In genomic region chr22:37500745-37501144, GRCh38 we compare ENCODE assay signal across 16 cellular contexts. TPM values are rescaled to one million over a fixed set of nuclear protein-coding genes. Genes with fewer than 3 reads are reported as not detected.
A peak's percentile ranks its signal among the peaks of the same experiment; 100 is the strongest.
DNase-seq lines count a peak whose midpoint lies in the region; ATAC-seq and TF ChIP-seq lines count a peak whose summit lies in the region.
"Had no signal": no experiment of that assay in that cellular context is flagged by ENCODE, and none has a peak within 500 bp of the region (broad histone marks: within the 10 kb centered on the region; RNA-seq: fewer than 3 reads in every experiment).

No MANE protein-coding gene starts in this region.

- H2BK5ac ChIP-seq in neuronal stem cell (ENCODE audit: low read length): peak overlapping the region; percentile 79

- TF ChIP-seq CTCF in 22Rv1 (IDR thresholded peaks at IDR 0.05) (no peak), Peyer's patch (IDR thresholded peaks at IDR 0.05) (no peak), esophagus squamous epithelium (IDR thresholded peaks at IDR 0.05) (no peak), SK-N-SH (IDR thresholded peaks at IDR 0.05) (no peak), upper lobe of right lung (IDR thresholded peaks at IDR 0.05) (no peak)

- H4K8ac ChIP-seq in neuronal stem cell (ENCODE audit: low read depth, low read length): no peak overlapping the region

- H3K4me2 ChIP-seq in neuronal stem cell (ENCODE audit: insufficient read depth, low read length, poor library complexity, severe bottlenecking) (no peak overlapping the region), SK-N-SH (no peak overlapping the region)

- no peaks in the 10 kb centered on the region for H4K20me1 ChIP-seq in SK-N-SH (ENCODE audit: insufficient read depth)

- H3K9me2 ChIP-seq in SK-N-SH: no peaks in the 10 kb centered on the region

- no peak overlapping the region for H2AFZ ChIP-seq in neuronal stem cell (ENCODE audit: low read length)
- no peak overlapping the region for H2AFZ ChIP-seq in SK-N-SH (ENCODE audit: low read depth)

- H3K18ac ChIP-seq in neuronal stem cell (ENCODE audit: low read length): no peak overlapping the region

- H3K36me3 ChIP-seq in Peyer's patch: peaks cover 0 to 40% (median 0%) of the 10 kb centered on the region in 3 donors
- peaks cover 0 to 65% (median 0%) of the 10 kb centered on the region in 3 donors for H3K36me3 ChIP-seq in esophagus squamous epithelium
- peaks cover 2 to 53% of the 10 kb centered on the region in 2 donors for H3K36me3 ChIP-seq in neuronal stem cell (replicated peaks in 1 of 2; ENCODE audit: control insufficient read depth in 2 of 2, insufficient read depth in 2 of 2, low read length in 2 of 2)
- H3K36me3 ChIP-seq in SK-N-SH (replicated peaks in 1 of 2; ENCODE audit: control insufficient read depth in 1 of 2, insufficient read depth in 2 of 2, low read length in 1 of 2): peaks cover 0 to 3% of the 10 kb centered on the region in 2 experiments
- no peaks in the 10 kb centered on the region for H3K36me3 ChIP-seq in upper lobe of right lung

- H3K9ac ChIP-seq in neuronal stem cell (ENCODE audit: low read depth, low read length, poor library complexity) (no peak overlapping the region), SK-N-SH (no peak overlapping the region)

- no peak overlapping the region for H3K4ac ChIP-seq in neuronal stem cell (ENCODE audit: low read length)

- peak overlapping the region; percentile 76 for H2BK15ac ChIP-seq in neuronal stem cell (ENCODE audit: low read length)

- no peak overlapping the region for H3K23ac ChIP-seq in neuronal stem cell (ENCODE audit: low read depth, low read length, poor library complexity)

- H4K91ac ChIP-seq in neuronal stem cell (ENCODE audit: low read depth, low read length, poor library complexity): no peak overlapping the region

- peaks cover 21% of the 10 kb centered on the region for H3F3A ChIP-seq in SK-N-SH (replicated peaks; ENCODE audit: insufficient read depth)

- peak overlapping the region in 1 of 4 donors; percentile 38 for H3K4me3 ChIP-seq in Peyer's patch
- H3K4me3 ChIP-seq in esophagus squamous epithelium: no peak overlapping the region
- H3K4me3 ChIP-seq in neuronal stem cell (ENCODE audit: low read length in 2 of 2): no peak overlapping the region
- no peak overlapping the region for H3K4me3 ChIP-seq in SK-N-SH (ENCODE audit: low read depth in 2 of 2, low read length in 1 of 2)
- no peak overlapping the region for H3K4me3 ChIP-seq in upper lobe of right lung

- CTCF ChIA-PET in SK-N-SH (lab: Yijun Ruan, JAX): interaction anchor here (1.5 to 6.0 kb wide), 5 partner anchors 8 to 184 kb away, joined by 3 to 35 read pairs (median 7); no protein-coding TSS in a partner anchor

- H3K79me1 ChIP-seq in neuronal stem cell (ENCODE audit: low read depth, low read length): no peaks in the 10 kb centered on the region

- no peak for TF ChIP-seq RAD21 in SK-N-SH (IDR thresholded peaks at IDR 0.05; ENCODE audit: low read length)

- no peak for ATAC-seq in GM21447 (IDR thresholded peaks at IDR 0.05; ENCODE audit: unreplicated experiment)
- no peak for ATAC-seq in GM18502 (IDR thresholded peaks at IDR 0.05; ENCODE audit: poor library complexity, unreplicated experiment)
- no peak for ATAC-seq in upper lobe of right lung

- H2BK120ac ChIP-seq in neuronal stem cell (ENCODE audit: low read depth, low read length): no peak overlapping the region

- POLR2A ChIA-PET in SK-N-SH (lab: Yijun Ruan, JAX): no interaction called here

- 75 to 84% methylated on average over 8 to 9 of the region's 9 CpGs for WGBS in esophagus squamous epithelium, 2 donors
- no CpG with 5 or more reads among the region's 9 CpGs for WGBS in neuronal stem cell (ENCODE audit: extremely low coverage in 2 of 2, insufficient read length in 2 of 2, insufficient replicate concordance in 1 of 2), 2 donors
- WGBS in SK-N-SH (ENCODE audit: low lambda C conversion rate): 90% methylated on average over 9 of the region's 9 CpGs

- TF ChIP-seq POLR2A in Peyer's patch (IDR thresholded peaks at IDR 0.05) (no peak), esophagus squamous epithelium (IDR thresholded peaks at IDR 0.05) (no peak)

- DNase-seq in Peyer's patch (no peak), esophagus squamous epithelium (lab: John Stamatoyannopoulos, UW) (no peak), neuronal stem cell (ENCODE audit: low spot score) (no peak), SK-N-SH (no peak), upper lobe of right lung (no peak)
- DNase-seq: activated CD4-positive, alpha-beta T cell treated with anti-CD3 and anti-CD28 coated beads, Interleukin-2, amount 50 U/mL, for 4 hours; activated naive CD4-positive, alpha-beta T cell treated with anti-CD3 and anti-CD28 coated beads, Interleukin-2, amount 10 ng/mL, durations not matched to agents 7 days and 5 days; activated T-cell treated with anti-CD3 and anti-CD28 coated beads for 4 hours; CD8-positive, alpha-beta memory T cell; DND-41; erythroblast; NCI-H1436 treated with DMSO at 0.1 percent for 48 hours had no signal

- H3K14ac ChIP-seq in neuronal stem cell (ENCODE audit: low read length): no peak overlapping the region

- H3K27ac ChIP-seq in 22Rv1: peak overlapping the region; percentile 94
- H3K27ac ChIP-seq in Peyer's patch: peak overlapping the region in 3 of 4 donors; percentile 74 to 97 (median 96)
- H3K27ac ChIP-seq in esophagus squamous epithelium: peak overlapping the region in 3 of 4 donors; percentile 30 to 71 (median 71)
- H3K27ac ChIP-seq in neuronal stem cell (replicated peaks; ENCODE audit: low read length): no peak overlapping the region
- H3K27ac ChIP-seq in SK-N-SH (ENCODE audit: low read depth in 2 of 2, low read length in 1 of 2): no peak overlapping the region; a peak in 1 of 4 replicates
- no peak overlapping the region for H3K27ac ChIP-seq in upper lobe of right lung

- H3K27me3 ChIP-seq in Peyer's patch (no peaks in the 10 kb centered on the region), esophagus squamous epithelium (peaks cover 0 to 4% (median 0%) of the 10 kb centered on the region in 4 donors), neuronal stem cell (ENCODE audit: control insufficient read depth in 3 of 3, insufficient read depth in 3 of 3, low read depth in 1 of 3, low read length in 3 of 3) (no peaks in the 10 kb centered on the region), SK-N-SH (ENCODE audit: insufficient read depth) (no peaks in the 10 kb centered on the region), upper lobe of right lung (no peaks in the 10 kb centered on the region)

- H3K9me3 ChIP-seq in Peyer's patch (no peaks in the 10 kb centered on the region), esophagus squamous epithelium (no peaks in the 10 kb centered on the region), neuronal stem cell (replicated peaks in 1 of 2; ENCODE audit: control insufficient read depth in 2 of 2, insufficient read depth in 1 of 2, low read depth in 1 of 2, low read length in 2 of 2) (peaks cover 0 to 2% of the 10 kb centered on the region in 2 donors), SK-N-SH (no peaks in the 10 kb centered on the region), upper lobe of right lung (no peaks in the 10 kb centered on the region)

- no peaks in the 10 kb centered on the region for H3K79me2 ChIP-seq in SK-N-SH (ENCODE audit: insufficient read depth)

- intact Hi-C loops in esophagus squamous epithelium (cut with DNase I): no loop called here
- intact Hi-C loops in upper lobe of right lung (cut with DNase I): no loop called here

- peak overlapping the region; percentile 65 for H2BK12ac ChIP-seq in neuronal stem cell (ENCODE audit: low read length)

- peak overlapping the region; percentile 47 for H2AK5ac ChIP-seq in neuronal stem cell (ENCODE audit: low read depth, low read length)

- no peak for TF ChIP-seq EP300 in SK-N-SH (IDR thresholded peaks at IDR 0.05; ENCODE audit: borderline replicate concordance in 1 of 2, low read depth in 1 of 2, low read length in 1 of 2)

- peaks cover 0 to 71% (median 7%) of the 10 kb centered on the region in 4 donors for H3K4me1 ChIP-seq in Peyer's patch
- peaks cover 0 to 61% (median 10%) of the 10 kb centered on the region in 3 donors for H3K4me1 ChIP-seq in esophagus squamous epithelium
- peaks cover 15 to 16% of the 10 kb centered on the region in 2 donors for H3K4me1 ChIP-seq in neuronal stem cell (ENCODE audit: control insufficient read depth in 2 of 2, insufficient read depth in 1 of 2, low read depth in 1 of 2, low read length in 2 of 2)
- H3K4me1 ChIP-seq in SK-N-SH (ENCODE audit: control insufficient read depth in 1 of 2, insufficient read depth in 2 of 2, low read depth in 1 of 2, low read length in 1 of 2): peaks cover 16 to 53% of the 10 kb centered on the region in 2 experiments
- H3K4me1 ChIP-seq in upper lobe of right lung: peaks cover 43% of the 10 kb centered on the region

TF ChIP-seq in SK-N-SH, 30 proteins besides CTCF, POLR2A, EP300 and RAD21 (continues in another document):
- TF ChIP-seq SIN3A (IDR thresholded peaks at IDR 0.05; ENCODE audit: borderline replicate concordance, low read depth, low read length) (no peak), NFIC (IDR thresholded peaks at IDR 0.05; ENCODE audit: borderline replicate concordance) (no peak), CHD2 (IDR thresholded peaks at IDR 0.05; ENCODE audit: low read length, partially characterized antibody) (no peak), ELF1 (IDR thresholded peaks at IDR 0.05) (no peak), YY1 (IDR thresholded peaks at IDR 0.05; ENCODE audit: low read depth) (no peak), TCF12 (IDR thresholded peaks at IDR 0.05) (no peak), FOXM1 (IDR thresholded peaks at IDR 0.05; ENCODE audit: low read depth) (no peak)

RNA-seq across cellular contexts. Expression of gene MFNG, which starts 14.6 kb away (rescaled TPM):
- total RNA-seq in Peyer's patch (10 to 100 TPM; 12.4 to 47.0 (median 26.5) TPM), esophagus squamous epithelium (10 to 100 TPM in 1 of 4 donors, 1 to 10 TPM in 3; 3.8 to 10.3 (median 7.9) TPM), upper lobe of right lung (53.5 TPM)
- polyA plus RNA-seq in neuronal stem cell (2013, experiment 1 of 2): 10.5 TPM
- 8.0 TPM for polyA plus RNA-seq in neuronal stem cell (2013, experiment 2 of 2)
- 0.18 and 0.34 TPM in 2 replicates for polyA plus RNA-seq in SK-N-SH (2012; rRNA removed)
- polyA plus RNA-seq in SK-N-SH (2012; cell fraction: cytosol; rRNA removed): 0.13 and 0.14 TPM in 2 replicates
- 1.4 and 2.6 TPM in 2 replicates for polyA plus RNA-seq in SK-N-SH (2012; cell fraction: nucleus; rRNA removed)
- total RNA-seq: RPMI7951 had no signal

RNA-seq across cellular contexts. Expression of gene CARD10, which starts 18.5 kb away (rescaled TPM):
- total RNA-seq in Peyer's patch (100 to 1,000 TPM in 3 of 4 donors, 10 to 100 TPM in 1; 74.3 to 142 (median 123) TPM), esophagus squamous epithelium (10 to 100 TPM; 11.6 to 24.1 (median 20.9) TPM), upper lobe of right lung (17.0 TPM)
- polyA plus RNA-seq in neuronal stem cell (2013, experiment 1 of 2): 4.2 TPM
- 4.3 TPM for polyA plus RNA-seq in neuronal stem cell (2013, experiment 2 of 2)
- polyA plus RNA-seq in SK-N-SH (2012; rRNA removed): 13.9 and 14.5 TPM in 2 replicates
- 4.4 and 7.2 TPM in 2 replicates for polyA plus RNA-seq in SK-N-SH (2012; cell fraction: cytosol; rRNA removed)
- polyA plus RNA-seq in SK-N-SH (2012; cell fraction: nucleus; rRNA removed): 27.9 and 29.5 TPM in 2 replicates

RNA-seq across cellular contexts. Expression of gene CDC42EP1, which starts 59.5 kb away (rescaled TPM):
- total RNA-seq in Peyer's patch (10 to 100 TPM; 22.3 to 41.0 (median 34.7) TPM), esophagus squamous epithelium (10 to 100 TPM; 40.6 to 89.4 (median 53.8) TPM), upper lobe of right lung (73.9 TPM)
- polyA plus RNA-seq in neuronal stem cell (2013, experiment 1 of 2): 16.9 TPM
- polyA plus RNA-seq in neuronal stem cell (2013, experiment 2 of 2): 16.2 TPM
- polyA plus RNA-seq in SK-N-SH (2012; rRNA removed): 11.5 and 24.9 TPM in 2 replicates
- 8.9 and 15.8 TPM in 2 replicates for polyA plus RNA-seq in SK-N-SH (2012; cell fraction: cytosol; rRNA removed)
- 14.2 and 19.4 TPM in 2 replicates for polyA plus RNA-seq in SK-N-SH (2012; cell fraction: nucleus; rRNA removed)
- polyA plus RNA-seq: CD8-positive, alpha-beta memory T cell had no signal

Comparison
In these comparisons a context has a peak if more than half of its experiments do, and no peak if none do; other contexts are left out.
1. H3K27ac ChIP-seq: peak in 22Rv1 (single experiment), Peyer's patch (3 of 4) and esophagus squamous epithelium (3 of 4); none in neuronal stem cell (single experiment), SK-N-SH (0 of 2) and upper lobe of right lung (single experiment).